10 cellular contexts compared by ENCODE assay signal in genomic region chr3:138861755-138862333, GRCh38. TPM values are rescaled to one million over a fixed set of nuclear protein-coding genes. Genes with fewer than 3 reads are reported as not detected.
DNase-seq lines count a peak whose midpoint lies in the region; ATAC-seq, FAIRE-seq and TF ChIP-seq lines count a peak whose summit lies in the region.
"Had no signal": no experiment of that assay in that cellular context is flagged by ENCODE, and none has a peak within 500 bp of the region (broad histone marks: within the 10 kb centered on the region; RNA-seq: fewer than 3 reads in every experiment).

No MANE protein-coding gene starts in this region.

- POLR2A ChIA-PET in PC-3 (lab: Charles Lee; ENCODE audit: unreplicated experiment), result no interaction called here
- POLR2A ChIA-PET in endothelial cell of umbilical vein (lab: Charles Lee), result no interaction called here

- BruUV-seq in PC-3 (replicated peaks; lab: Mats Ljungman, UMichigan) (no TSS peak), endothelial cell of umbilical vein (replicated peaks; lab: Mats Ljungman, UMichigan) (TSS peak; percentile 78)

- H3K9me1 ChIP-seq in endothelial cell of umbilical vein (replicated peaks; ENCODE audit: control insufficient read depth, extremely low read depth, insufficient read depth, low read length), result no peaks in the 10 kb centered on the region

- H2BK15ac ChIP-seq in neuronal stem cell (ENCODE audit: low read length), result no peak overlapping the region

- no peak overlapping the region for H2BK12ac ChIP-seq in neuronal stem cell (ENCODE audit: low read length)

- no peak overlapping the region for H3K18ac ChIP-seq in neuronal stem cell (ENCODE audit: low read length)

- H3K36me3 ChIP-seq in PC-3 (ENCODE audit: low read depth, low read length) (no peaks in the 10 kb centered on the region), endothelial cell of umbilical vein (ENCODE audit: control insufficient read depth in 2 of 2, extremely low read depth in 1 of 2, insufficient read depth in 2 of 2, low read length in 2 of 2) (no peaks in the 10 kb centered on the region), neuronal stem cell (replicated peaks in 1 of 2; ENCODE audit: control insufficient read depth in 2 of 2, insufficient read depth in 2 of 2, low read length in 2 of 2) (no peaks in the 10 kb centered on the region)

- in situ Hi-C loops in GM13977 (cut with MboI; ENCODE audit: low pct_unique_long_range_greater_than_20kb, low sequenced_read_pairs, unreplicated experiment), result no loop called here

- TF ChIP-seq CTCF in PC-3 (conservative IDR thresholded peaks at IDR 0.05; ENCODE audit: low read depth, low read length), result no peak
- TF ChIP-seq CTCF in endothelial cell of umbilical vein (IDR thresholded peaks at IDR 0.05; ENCODE audit: extremely low read depth in 1 of 2, insufficient read depth in 1 of 2, low read depth in 1 of 2, low read length in 2 of 2), result no peak
- TF ChIP-seq CTCF in GM13977 (IDR thresholded peaks at IDR 0.05; ENCODE audit: extremely low read depth, insufficient read depth, missing control alignments), result no peak

- intact Hi-C loops in PC-3 (cut with micrococcal nuclease) (loop anchor here (2.0 kb wide), 1 partner anchor 29 kb away; no protein-coding TSS in a partner anchor), endothelial cell of umbilical vein (cut with micrococcal nuclease) (loop anchor here (1.0 kb wide), 1 partner anchor 53 kb away; no protein-coding TSS in a partner anchor)

- H3K79me1 ChIP-seq in neuronal stem cell (ENCODE audit: low read depth, low read length), result no peaks in the 10 kb centered on the region

- peak overlapping the region; percentile 79 for H3K9ac ChIP-seq in PC-3 (ENCODE audit: low read length)
- H3K9ac ChIP-seq in endothelial cell of umbilical vein (replicated peaks; ENCODE audit: extremely low read depth, insufficient read depth, low read length), result no peak overlapping the region
- no peak overlapping the region for H3K9ac ChIP-seq in neuronal stem cell (ENCODE audit: low read depth, low read length, poor library complexity)

- H3K4ac ChIP-seq in neuronal stem cell (ENCODE audit: low read length), result no peak overlapping the region

- H4K20me1 ChIP-seq in PC-3 (ENCODE audit: low read length), result no peaks in the 10 kb centered on the region
- H4K20me1 ChIP-seq in endothelial cell of umbilical vein (replicated peaks; ENCODE audit: control insufficient read depth, extremely low read depth, insufficient read depth, low read length), result no peaks in the 10 kb centered on the region

- H3K4me3 ChIP-seq in PC-3 (ENCODE audit: low read length) (no peak overlapping the region), endothelial cell of umbilical vein (replicated peaks in 1 of 3; ENCODE audit: insufficient read depth in 1 of 3, low read depth in 1 of 3, low read length in 3 of 3) (no peak overlapping the region), neuronal stem cell (ENCODE audit: low read length in 2 of 2) (peak overlapping the region in 1 of 2 donors; percentile 43)

- DNase-seq in EH (ENCODE audit: low read depth) (peak; percentile 67), PC-3 (no peak), endothelial cell of umbilical vein (ENCODE audit: low read depth, low spot score) (peak; percentile 28), neuronal stem cell (ENCODE audit: low spot score) (peak; percentile 42), cortex of kidney (lab: John Stamatoyannopoulos, UW) (no peak), GF-D8 (lab: John Stamatoyannopoulos, UW) (no peak), GM13977 (ENCODE audit: low spot score) (no peak)

- H3K4me1 ChIP-seq in PC-3 (ENCODE audit: insufficient read depth, low read length) (peaks cover 23% of the 10 kb centered on the region), endothelial cell of umbilical vein (ENCODE audit: control insufficient read depth, extremely low read depth, insufficient read depth, low read length) (peaks cover 17% of the 10 kb centered on the region), neuronal stem cell (ENCODE audit: control insufficient read depth in 2 of 2, insufficient read depth in 1 of 2, low read depth in 1 of 2, low read length in 2 of 2) (peaks cover 16 to 22% of the 10 kb centered on the region in 2 donors)

- H3K27me3 ChIP-seq in PC-3 (ENCODE audit: low read length) (no peaks in the 10 kb centered on the region), endothelial cell of umbilical vein (ENCODE audit: control insufficient read depth in 2 of 2, insufficient read depth in 2 of 2, low read length in 2 of 2) (no peaks in the 10 kb centered on the region), neuronal stem cell (ENCODE audit: control insufficient read depth in 3 of 3, insufficient read depth in 3 of 3, low read depth in 1 of 3, low read length in 3 of 3) (peaks cover 0 to 5% (median 0%) of the 10 kb centered on the region in 3 experiments)

- H3K14ac ChIP-seq in neuronal stem cell (ENCODE audit: low read length), result no peak overlapping the region

- no peaks in the 10 kb centered on the region for H3F3A ChIP-seq in PC-3 (ENCODE audit: low read length, unreplicated experiment)

- no peak for FAIRE-seq in endothelial cell of umbilical vein (lab: Jason Lieb, UNC)
- FAIRE-seq: frontal cortex had no signal

- H4K91ac ChIP-seq in neuronal stem cell (ENCODE audit: low read depth, low read length, poor library complexity), result no peak overlapping the region

- no peak overlapping the region for H4K8ac ChIP-seq in neuronal stem cell (ENCODE audit: low read depth, low read length)

- H3K27ac ChIP-seq in PC-3 (ENCODE audit: low read length) (peak overlapping the region; percentile 98), endothelial cell of umbilical vein (ENCODE audit: insufficient read depth, low read depth, low read length) (no peak overlapping the region), neuronal stem cell (replicated peaks; ENCODE audit: low read length) (no peak overlapping the region)

- dilution Hi-C loops in endothelial cell of umbilical vein (cut with MboI; ENCODE audit: extremely low pct_ligation_motif_present, low sequenced_read_pairs), result no loop called here

- ATAC-seq in PC-3, result no peak
- no peak for ATAC-seq in HG03521 (IDR thresholded peaks at IDR 0.05; ENCODE audit: unreplicated experiment)
- ATAC-seq: activated T-helper 17 cell treated with anti-CD3 and anti-CD28 coated beads, Interleukin-2, amount 50 U/mL, for 72 hours had no signal

- CTCF ChIA-PET in PC-3 (lab: Charles Lee), result interaction anchor here (0.6 to 1.4 kb wide), 3 partner anchors 54 to 97 kb away, joined by 3 to 6 read pairs (median 5); no protein-coding TSS in a partner anchor
- CTCF ChIA-PET in endothelial cell of umbilical vein (lab: Charles Lee), result interaction anchor here (0.6 to 4.1 kb wide), 3 partner anchors 53 to 108 kb away, joined by 3 to 25 read pairs (median 6); no protein-coding TSS in a partner anchor

- TF ChIP-seq POLR2A in endothelial cell of umbilical vein (IDR thresholded peaks at IDR 0.05; ENCODE audit: low read depth, low read length), result no peak

- H3K79me2 ChIP-seq in PC-3 (ENCODE audit: low read length) (no peaks in the 10 kb centered on the region), endothelial cell of umbilical vein (ENCODE audit: control insufficient read depth, insufficient read depth, low read length) (no peaks in the 10 kb centered on the region)

- no peak overlapping the region for H2AK5ac ChIP-seq in neuronal stem cell (ENCODE audit: low read depth, low read length)

- H3K23ac ChIP-seq in neuronal stem cell (ENCODE audit: low read depth, low read length, poor library complexity), result no peak overlapping the region

- no peaks in the 10 kb centered on the region for H3K9me2 ChIP-seq in PC-3 (replicated peaks; ENCODE audit: low read length)

- H3K4me2 ChIP-seq in PC-3 (ENCODE audit: low read length) (peak overlapping the region; percentile 79; the same call in 1 of the 2 replicates), endothelial cell of umbilical vein (ENCODE audit: insufficient read depth, low read length) (no peak overlapping the region), neuronal stem cell (ENCODE audit: insufficient read depth, low read length, poor library complexity, severe bottlenecking) (no peak overlapping the region)

- H2AFZ ChIP-seq in PC-3 (ENCODE audit: low read length) (peak overlapping the region; percentile 77), endothelial cell of umbilical vein (ENCODE audit: low read depth, low read length) (peak overlapping the region; percentile 5), neuronal stem cell (ENCODE audit: low read length) (peak overlapping the region; percentile 89)

- no CpG with 5 or more reads among the region's 7 CpGs for WGBS in neuronal stem cell (ENCODE audit: extremely low coverage in 2 of 2, insufficient read length in 2 of 2, insufficient replicate concordance in 1 of 2), 2 donors

- H3K9me3 ChIP-seq in PC-3 (ENCODE audit: low read length) (no peaks in the 10 kb centered on the region), endothelial cell of umbilical vein (replicated peaks; ENCODE audit: control insufficient read depth, insufficient read depth, low read length) (no peaks in the 10 kb centered on the region), neuronal stem cell (replicated peaks in 1 of 2; ENCODE audit: control insufficient read depth in 2 of 2, insufficient read depth in 1 of 2, low read depth in 1 of 2, low read length in 2 of 2) (no peaks in the 10 kb centered on the region)

- H2BK120ac ChIP-seq in neuronal stem cell (ENCODE audit: low read depth, low read length), result no peak overlapping the region

- H2BK5ac ChIP-seq in neuronal stem cell (ENCODE audit: low read length), result no peak overlapping the region

TF ChIP-seq in endothelial cell of umbilical vein, 7 proteins besides CTCF, POLR2A, EP300 and RAD21 (continues in another document):
- TF ChIP-seq POLR2AphosphoS5 (IDR thresholded peaks at IDR 0.05; ENCODE audit: insufficient read depth, low read depth, low read length), result no peak
- TF ChIP-seq MYC (IDR thresholded peaks at IDR 0.05; ENCODE audit: low read depth, low read length), result no peak
- TF ChIP-seq MAX (IDR thresholded peaks at IDR 0.05; ENCODE audit: insufficient read depth, insufficient read length), result no peak
- TF ChIP-seq FOS (IDR thresholded peaks at IDR 0.05; ENCODE audit: borderline replicate concordance, insufficient read depth, low read length), result no peak
- TF ChIP-seq EZH2 (IDR thresholded peaks at IDR 0.05; ENCODE audit: borderline replicate concordance, low read depth, low read length, severe bottlenecking), result no peak

RNA-seq across cellular contexts. Expression of gene PIK3CB, which starts 27.1 kb away (rescaled TPM):
- total RNA-seq in PC-3 (2014; rRNA removed) (8.3 and 15.7 TPM in 2 replicates), endothelial cell of umbilical vein (28.4 and 29.8 TPM in 2 replicates)
- 6.2 and 9.0 TPM in 2 replicates for polyA plus RNA-seq in endothelial cell of umbilical vein
- polyA plus RNA-seq in endothelial cell of umbilical vein (2011; cell fraction: cytosol; rRNA removed), result 9.0 and 9.7 TPM in 2 replicates
- 12.2 and 16.6 TPM in 2 replicates for polyA plus RNA-seq in endothelial cell of umbilical vein (2011; cell fraction: nucleus; rRNA removed)
- polyA plus RNA-seq in endothelial cell of umbilical vein (2012), result 7.8 and 12.0 TPM in 2 replicates
- 13.0 and 13.7 TPM in 2 replicates for polyA minus RNA-seq in endothelial cell of umbilical vein
- polyA minus RNA-seq in endothelial cell of umbilical vein (2011; cell fraction: cytosol; rRNA and poly(A)+ RNA removed), result 9.5 TPM
- polyA minus RNA-seq in endothelial cell of umbilical vein (2011; cell fraction: nucleus; rRNA and poly(A)+ RNA removed), result 32.1 and 36.8 TPM in 2 replicates
- 10.4 TPM for polyA plus RNA-seq in neuronal stem cell (2013, experiment 1 of 2)
- 11.4 TPM for polyA plus RNA-seq in neuronal stem cell (2013, experiment 2 of 2)

Comparison
In these comparisons a context has a peak if more than half of its experiments do, and no peak if none do; other contexts are left out.
1. DNase-seq: peak in EH (single experiment), endothelial cell of umbilical vein (single experiment) and neuronal stem cell (single experiment); none in PC-3 (single experiment), cortex of kidney (single experiment), GF-D8 (single experiment) and GM13977 (single experiment).
2. H2AFZ ChIP-seq: peak in every context shown above with its lines; median percentile 89 in neuronal stem cell; 77 in PC-3; 5 in endothelial cell of umbilical vein.